Comparison of ENCODE assay signal across 16 cellular contexts in genomic region chr3:16112910-16113504, GRCh38.
DNase-seq lines count a peak whose midpoint lies in the region; ATAC-seq, FAIRE-seq and TF ChIP-seq lines count a peak whose summit lies in the region.
"Had no signal": no experiment of that assay in that cellular context is flagged by ENCODE, and none has a peak within 500 bp of the region (broad histone marks: within the 10 kb centered on the region; RNA-seq: fewer than 3 reads in every experiment).

No MANE protein-coding gene starts in this region.

- no peak for TF ChIP-seq POLR2A in endothelial cell of umbilical vein (IDR thresholded peaks at IDR 0.05; ENCODE audit: low read depth, low read length)

- no peak for TF ChIP-seq CTCF in endothelial cell of umbilical vein (IDR thresholded peaks at IDR 0.05; ENCODE audit: extremely low read depth in 1 of 2, insufficient read depth in 1 of 2, low read depth in 1 of 2, low read length in 2 of 2)

- ATAC-seq in stimulated activated naive CD8-positive, alpha-beta T cell treated with anti-CD3 and anti-CD28 coated beads, Interleukin-15, amount 100 ng/mL, for 72 hours = peak; percentile 31
- no peak for ATAC-seq in stimulated activated naive CD8-positive, alpha-beta T cell treated with anti-CD3 and anti-CD28 coated beads, Interleukin-15, Interleukin-2, amounts not matched to agents 100 U/mL and 50 U/mL, for 24 hours

- intact Hi-C loops in endothelial cell of umbilical vein (cut with micrococcal nuclease) = no loop called here

- H3K4me3 ChIP-seq in endothelial cell of umbilical vein (replicated peaks in 1 of 3; ENCODE audit: insufficient read depth in 1 of 3, low read depth in 1 of 3, low read length in 3 of 3) = no peak overlapping the region
- H3K4me3 ChIP-seq: smooth muscle cell, upper lobe of left lung had no signal

- POLR2A ChIA-PET in endothelial cell of umbilical vein (lab: Charles Lee) = no interaction called here

- H3K4me1 Mint-ChIP-seq in stimulated activated naive CD8-positive, alpha-beta T cell treated with anti-CD3 and anti-CD28 coated beads, Interleukin-15, amount 100 ng/mL, for 72 hours = no peaks in the 10 kb centered on the region
- H3K4me1 Mint-ChIP-seq: central memory CD8-positive, alpha-beta T cell; nephron had no signal

- no peak for DNase-seq in stimulated activated naive CD8-positive, alpha-beta T cell treated with anti-CD3 and anti-CD28 coated beads, Interleukin-15, amount 100 ng/mL, for 72 hours
- no peak for DNase-seq in stimulated activated naive CD8-positive, alpha-beta T cell treated with anti-CD3 and anti-CD28 coated beads, Interleukin-15, Interleukin-2, amounts not matched to agents 100 U/mL and 50 U/mL, for 24 hours
- DNase-seq in endothelial cell of umbilical vein (ENCODE audit: low read depth, low spot score) (no peak), kidney glomerular epithelial cell (lab: John Stamatoyannopoulos, UW) (peak; percentile 45), ecto neural progenitor cell (ENCODE audit: low spot score) (no peak), midbrain (lab: John Stamatoyannopoulos, UW) (no peak), HT-29 (ENCODE audit: low spot score) (no peak)
- DNase-seq in stimulated activated naive CD4-positive, alpha-beta T cell treated with Interleukin-2 at 50 U/mL for 16 hours (lab: John Stamatoyannopoulos, UW) = no peak
- DNase-seq: activated CD4-positive, alpha-beta T cell treated with anti-CD3 and anti-CD28 coated beads for 4 hours; upper lobe of left lung had no signal

- H3K27ac Mint-ChIP-seq in stimulated activated naive CD8-positive, alpha-beta T cell treated with anti-CD3 and anti-CD28 coated beads, Interleukin-15, amount 100 ng/mL, for 72 hours = no peak overlapping the region
- H3K27ac Mint-ChIP-seq: activated T-helper 1 cell treated with anti-CD3 and anti-CD28 coated beads, Interleukin-12 subunit alpha, Interleukin-12 subunit beta, Interleukin-2, Interleukin-4 antibody, amounts not matched to agents 30 ng/mL and 10 ng/mL and 1 ng/mL, durations not matched to agents 14 hours and 24 hours and 36 hours; nephron had no signal

- H3K27me3 ChIP-seq in endothelial cell of umbilical vein (ENCODE audit: control insufficient read depth in 2 of 2, insufficient read depth in 2 of 2, low read length in 2 of 2) = no peaks in the 10 kb centered on the region
- H3K27me3 ChIP-seq: upper lobe of left lung had no signal

- H3K9ac ChIP-seq in endothelial cell of umbilical vein (replicated peaks; ENCODE audit: extremely low read depth, insufficient read depth, low read length) = no peak overlapping the region

- BruUV-seq in endothelial cell of umbilical vein (replicated peaks; lab: Mats Ljungman, UMichigan) = no TSS peak

- no peak overlapping the region for H3K4me2 ChIP-seq in endothelial cell of umbilical vein (ENCODE audit: insufficient read depth, low read length)
- H3K4me2 ChIP-seq: smooth muscle cell had no signal

- peaks cover 12% of the 10 kb centered on the region for H3K4me1 ChIP-seq in endothelial cell of umbilical vein (ENCODE audit: control insufficient read depth, extremely low read depth, insufficient read depth, low read length)

- no peaks in the 10 kb centered on the region for H3K79me2 ChIP-seq in endothelial cell of umbilical vein (ENCODE audit: control insufficient read depth, insufficient read depth, low read length)

- dilution Hi-C loops in endothelial cell of umbilical vein (cut with MboI; ENCODE audit: extremely low pct_ligation_motif_present, low sequenced_read_pairs) = no loop called here

- CTCF ChIA-PET in endothelial cell of umbilical vein (lab: Charles Lee) = interaction anchor here (1.0 kb wide), 1 partner anchor 62 kb away, joined by 4 read pairs; no protein-coding TSS in a partner anchor

- FAIRE-seq in endothelial cell of umbilical vein (lab: Jason Lieb, UNC) = no peak
- FAIRE-seq: A204.1, GM19239 had no signal

- H3K27ac ChIP-seq in endothelial cell of umbilical vein (ENCODE audit: insufficient read depth, low read depth, low read length) = no peak overlapping the region
- H3K27ac ChIP-seq: upper lobe of left lung had no signal

- H2AFZ ChIP-seq in endothelial cell of umbilical vein (ENCODE audit: low read depth, low read length) = no peak overlapping the region

- peaks cover 5 to 9% of the 10 kb centered on the region in 2 donors for H3K9me3 Mint-ChIP-seq in stimulated activated naive CD8-positive, alpha-beta T cell treated with anti-CD3 and anti-CD28 coated beads, Interleukin-15, amount 100 ng/mL, for 72 hours
- H3K9me3 Mint-ChIP-seq: central memory CD8-positive, alpha-beta T cell had no signal

- no peaks in the 10 kb centered on the region for H3K9me3 ChIP-seq in endothelial cell of umbilical vein (replicated peaks; ENCODE audit: control insufficient read depth, insufficient read depth, low read length)
- H3K9me3 ChIP-seq: upper lobe of left lung had no signal

- no peaks in the 10 kb centered on the region for H3K36me3 ChIP-seq in endothelial cell of umbilical vein (ENCODE audit: control insufficient read depth in 2 of 2, extremely low read depth in 1 of 2, insufficient read depth in 2 of 2, low read length in 2 of 2)
- H3K36me3 ChIP-seq: upper lobe of left lung had no signal

- no peaks in the 10 kb centered on the region for H3K9me1 ChIP-seq in endothelial cell of umbilical vein (replicated peaks; ENCODE audit: control insufficient read depth, extremely low read depth, insufficient read depth, low read length)

- no peaks in the 10 kb centered on the region for H3K27me3 Mint-ChIP-seq in stimulated activated naive CD8-positive, alpha-beta T cell treated with anti-CD3 and anti-CD28 coated beads, Interleukin-15, amount 100 ng/mL, for 72 hours

- no peak overlapping the region for H3K4me3 Mint-ChIP-seq in stimulated activated naive CD8-positive, alpha-beta T cell treated with anti-CD3 and anti-CD28 coated beads, Interleukin-15, amount 100 ng/mL, for 72 hours
- H3K4me3 Mint-ChIP-seq: activated T-helper 1 cell treated with anti-CD3 and anti-CD28 coated beads, Interleukin-12 subunit alpha, Interleukin-12 subunit beta, Interleukin-2, Interleukin-4 antibody, amounts not matched to agents 30 ng/mL and 10 ng/mL and 1 ng/mL, durations not matched to agents 14 hours and 24 hours and 36 hours; central memory CD8-positive, alpha-beta T cell; nephron had no signal

- H4K20me1 ChIP-seq in endothelial cell of umbilical vein (replicated peaks; ENCODE audit: control insufficient read depth, extremely low read depth, insufficient read depth, low read length) = no peaks in the 10 kb centered on the region

TF ChIP-seq in endothelial cell of umbilical vein, 7 proteins besides CTCF, POLR2A, EP300 and RAD21:
- TF ChIP-seq FOS (IDR thresholded peaks at IDR 0.05; ENCODE audit: borderline replicate concordance, insufficient read depth, low read length) (peak; percentile 37), MAX (IDR thresholded peaks at IDR 0.05; ENCODE audit: insufficient read depth, insufficient read length) (no peak)
TF ChIP-seq in endothelial cell of umbilical vein: peak in this region for 1.
